Comparison of ENCODE assay signal across 12 cellular contexts in genomic region chr1:166083887-166084286, GRCh38.
DNase-seq lines count a peak whose midpoint lies in the region; ATAC-seq and TF ChIP-seq lines count a peak whose summit lies in the region.
"Had no signal": no experiment of that assay in that cellular context is flagged by ENCODE, and none has a peak within 500 bp of the region (broad histone marks: within the 10 kb centered on the region; RNA-seq: fewer than 3 reads in every experiment).

No MANE protein-coding gene starts in this region.

- no peaks in the 10 kb centered on the region for H3K27me3 ChIP-seq in foreskin keratinocyte
- H3K27me3 ChIP-seq: neutrophil had no signal

- H3K4me3 Mint-ChIP-seq in activated naive CD8-positive, alpha-beta T cell treated with anti-CD3 and anti-CD28 coated beads, Interleukin-2, amount 10 ng/mL, durations not matched to agents 7 days and 5 days: peak overlapping the region; percentile 45
- no peak overlapping the region for H3K4me3 Mint-ChIP-seq in activated naive CD8-positive, alpha-beta T cell treated with anti-CD3 and anti-CD28 coated beads for 36 hours
- no peak overlapping the region for H3K4me3 Mint-ChIP-seq in stimulated activated naive CD8-positive, alpha-beta T cell treated with anti-CD3 and anti-CD28 coated beads, Interleukin-15, amount 100 ng/mL, for 72 hours
- H3K4me3 Mint-ChIP-seq in naive thymus-derived CD8-positive, alpha-beta T cell: no peak overlapping the region

- POLR2A ChIA-PET in activated naive CD8-positive, alpha-beta T cell treated with anti-CD3 and anti-CD28 coated beads, Interleukin-2, amount 10 ng/mL, durations not matched to agents 7 days and 5 days (lab: Charles Lee): no interaction called here
- POLR2A ChIA-PET in naive thymus-derived CD8-positive, alpha-beta T cell (lab: Charles Lee): no interaction called here

- H3K4me1 ChIP-seq in foreskin keratinocyte: no peaks in the 10 kb centered on the region

- ATAC-seq in activated naive CD8-positive, alpha-beta T cell treated with anti-CD3 and anti-CD28 coated beads, Interleukin-2, amount 10 ng/mL, durations not matched to agents 7 days and 5 days (ENCODE audit: low read depth): peak; percentile 58
- ATAC-seq in GM21786 (IDR thresholded peaks at IDR 0.05; ENCODE audit: unreplicated experiment) (peak; percentile 79), HG03378 (IDR thresholded peaks at IDR 0.05; ENCODE audit: unreplicated experiment) (peak; percentile 84), foreskin keratinocyte (no peak), GM19467 (IDR thresholded peaks at IDR 0.05; ENCODE audit: unreplicated experiment) (no peak)
- ATAC-seq in stimulated activated naive CD8-positive, alpha-beta T cell treated with anti-CD3 and anti-CD28 coated beads, Interleukin-15, amount 100 ng/mL, for 72 hours: peak; percentile 76
- no peak for ATAC-seq in naive thymus-derived CD8-positive, alpha-beta T cell

- H3K36me3 Mint-ChIP-seq in activated naive CD8-positive, alpha-beta T cell treated with anti-CD3 and anti-CD28 coated beads, Interleukin-2, amount 10 ng/mL, durations not matched to agents 7 days and 5 days: no peaks in the 10 kb centered on the region
- H3K36me3 Mint-ChIP-seq in activated naive CD8-positive, alpha-beta T cell treated with anti-CD3 and anti-CD28 coated beads for 36 hours: no peaks in the 10 kb centered on the region
- H3K36me3 Mint-ChIP-seq in naive thymus-derived CD8-positive, alpha-beta T cell: no peaks in the 10 kb centered on the region

- no peak for TF ChIP-seq CTCF in foreskin keratinocyte (conservative IDR thresholded peaks at IDR 0.05)

- no peak for DNase-seq in activated naive CD8-positive, alpha-beta T cell treated with anti-CD3 and anti-CD28 coated beads, Interleukin-2, amount 10 ng/mL, durations not matched to agents 7 days and 5 days
- no peak for DNase-seq in activated naive CD8-positive, alpha-beta T cell treated with anti-CD3 and anti-CD28 coated beads for 36 hours
- no peak for DNase-seq in stimulated activated naive CD8-positive, alpha-beta T cell treated with anti-CD3 and anti-CD28 coated beads, Interleukin-15, amount 100 ng/mL, for 72 hours
- no peak for DNase-seq in foreskin keratinocyte
- DNase-seq in naive thymus-derived CD8-positive, alpha-beta T cell: no peak
- DNase-seq: caudate nucleus, kidney glomerular epithelial cell, NCI-H82 had no signal

- peak overlapping the region; percentile 70 for H3K27ac Mint-ChIP-seq in activated naive CD8-positive, alpha-beta T cell treated with anti-CD3 and anti-CD28 coated beads, Interleukin-2, amount 10 ng/mL, durations not matched to agents 7 days and 5 days
- H3K27ac Mint-ChIP-seq in activated naive CD8-positive, alpha-beta T cell treated with anti-CD3 and anti-CD28 coated beads for 36 hours: no peak overlapping the region
- H3K27ac Mint-ChIP-seq in stimulated activated naive CD8-positive, alpha-beta T cell treated with anti-CD3 and anti-CD28 coated beads, Interleukin-15, amount 100 ng/mL, for 72 hours: peak overlapping the region in 1 of 2 donors; percentile 9
- H3K27ac Mint-ChIP-seq in naive thymus-derived CD8-positive, alpha-beta T cell: peak overlapping the region in 1 of 10 donors; percentile 7

- no peaks in the 10 kb centered on the region for H3K9me3 Mint-ChIP-seq in activated naive CD8-positive, alpha-beta T cell treated with anti-CD3 and anti-CD28 coated beads, Interleukin-2, amount 10 ng/mL, durations not matched to agents 7 days and 5 days
- peaks cover 1% of the 10 kb centered on the region for H3K9me3 Mint-ChIP-seq in activated naive CD8-positive, alpha-beta T cell treated with anti-CD3 and anti-CD28 coated beads for 36 hours
- H3K9me3 Mint-ChIP-seq in stimulated activated naive CD8-positive, alpha-beta T cell treated with anti-CD3 and anti-CD28 coated beads, Interleukin-15, amount 100 ng/mL, for 72 hours: no peaks in the 10 kb centered on the region
- peaks cover 0 to 3% (median 0%) of the 10 kb centered on the region in 9 donors for H3K9me3 Mint-ChIP-seq in naive thymus-derived CD8-positive, alpha-beta T cell

- H3K27ac ChIP-seq in foreskin keratinocyte: no peak overlapping the region
- H3K27ac ChIP-seq: neutrophil had no signal

- peaks cover 28% of the 10 kb centered on the region for H3K4me1 Mint-ChIP-seq in activated naive CD8-positive, alpha-beta T cell treated with anti-CD3 and anti-CD28 coated beads, Interleukin-2, amount 10 ng/mL, durations not matched to agents 7 days and 5 days
- peaks cover 11% of the 10 kb centered on the region for H3K4me1 Mint-ChIP-seq in activated naive CD8-positive, alpha-beta T cell treated with anti-CD3 and anti-CD28 coated beads for 36 hours
- H3K4me1 Mint-ChIP-seq in stimulated activated naive CD8-positive, alpha-beta T cell treated with anti-CD3 and anti-CD28 coated beads, Interleukin-15, amount 100 ng/mL, for 72 hours: peaks cover 19% of the 10 kb centered on the region
- peaks cover 2 to 19% (median 10%) of the 10 kb centered on the region in 4 donors for H3K4me1 Mint-ChIP-seq in naive thymus-derived CD8-positive, alpha-beta T cell

- peaks cover 2% of the 10 kb centered on the region for H3K27me3 Mint-ChIP-seq in activated naive CD8-positive, alpha-beta T cell treated with anti-CD3 and anti-CD28 coated beads, Interleukin-2, amount 10 ng/mL, durations not matched to agents 7 days and 5 days
- H3K27me3 Mint-ChIP-seq in activated naive CD8-positive, alpha-beta T cell treated with anti-CD3 and anti-CD28 coated beads for 36 hours: no peaks in the 10 kb centered on the region
- H3K27me3 Mint-ChIP-seq in stimulated activated naive CD8-positive, alpha-beta T cell treated with anti-CD3 and anti-CD28 coated beads, Interleukin-15, amount 100 ng/mL, for 72 hours: peaks cover 8% of the 10 kb centered on the region
- peaks cover 0 to 10% (median 7%) of the 10 kb centered on the region in 5 donors for H3K27me3 Mint-ChIP-seq in naive thymus-derived CD8-positive, alpha-beta T cell

Comparison
In these comparisons a context has a peak if more than half of its experiments do, and no peak if none do; other contexts are left out.
1. ATAC-seq: peak in activated naive CD8-positive, alpha-beta T cell treated with anti-CD3 and anti-CD28 coated beads, Interleukin-2, amount 10 ng/mL, durations not matched to agents 7 days and 5 days (single experiment), GM21786 (single experiment), HG03378 (single experiment) and stimulated activated naive CD8-positive, alpha-beta T cell treated with anti-CD3 and anti-CD28 coated beads, Interleukin-15, amount 100 ng/mL, for 72 hours (single experiment); none in foreskin keratinocyte (single experiment), GM19467 (single experiment) and naive thymus-derived CD8-positive, alpha-beta T cell (0 of 2).